8 cellular contexts compared by ENCODE assay signal in the genomic region with DNA sequence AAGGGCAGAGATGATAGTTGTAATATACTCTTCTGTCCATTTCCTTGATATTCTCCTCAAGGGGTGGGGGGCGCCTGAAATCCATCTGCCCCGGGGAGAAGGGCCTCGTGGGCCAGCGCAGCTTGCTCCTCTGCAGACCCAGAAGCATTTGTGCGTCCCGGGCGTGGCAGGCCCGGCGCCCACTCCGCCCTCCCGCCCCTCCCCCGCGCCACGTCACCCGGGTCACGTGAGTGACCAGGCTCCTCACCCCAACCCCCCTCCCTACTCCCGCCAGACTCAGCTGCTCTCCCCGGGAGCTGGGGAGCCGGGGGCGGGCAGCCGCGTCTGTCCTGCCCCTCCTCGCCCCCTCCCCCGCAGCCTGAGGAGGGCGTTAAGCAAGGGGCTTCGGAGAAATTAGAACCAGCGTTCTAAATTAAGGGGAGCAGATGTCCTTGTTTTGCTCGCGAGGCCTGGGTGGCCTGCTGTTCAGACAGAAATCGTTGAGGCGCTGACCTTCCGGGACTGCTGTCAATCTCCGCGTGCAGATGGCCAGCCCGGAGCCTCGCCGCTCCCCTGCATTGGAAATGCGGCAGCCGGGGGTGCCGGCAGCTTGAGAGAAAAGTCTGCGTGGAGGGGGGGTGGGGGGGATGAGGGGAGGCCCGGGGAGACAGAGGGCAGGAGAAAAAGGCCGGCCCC.
DNase-seq lines count a peak whose midpoint lies in the region; ATAC-seq lines count a peak whose summit lies in the region.

No MANE protein-coding gene starts in this region.

- ATAC-seq in GM21423 (IDR thresholded peaks at IDR 0.05; ENCODE audit: unreplicated experiment), result peak; percentile 50

- DNase-seq in D341Med (ENCODE audit: low spot score), result peak; percentile 91
- DNase-seq in NAMALWA (ENCODE audit: low spot score), result peak; percentile 69
- DNase-seq in activated CD4-positive, CD25-positive, alpha-beta regulatory T cell (lab: John Stamatoyannopoulos, UW), result peak; percentile 39 to 56 (median 44)
- DNase-seq in caudate nucleus (lab: John Stamatoyannopoulos, UW), result peak; percentile 23 to 93 (median 82)
- peak; percentile 68 for DNase-seq in inferior parietal cortex (ENCODE audit: extremely low spot score)
- peak; percentile 55 for DNase-seq in smooth muscle cell of the brain vasculature (ENCODE audit: low read depth, low spot score)
- DNase-seq in cortex of kidney (lab: John Stamatoyannopoulos, UW), result no peak

- H3K27ac ChIP-seq in caudate nucleus (ENCODE audit: low read depth, low read length), result peak overlapping the region; percentile 97
